Comparison of ENCODE assay signal across 1 cellular context in the genomic region with DNA sequence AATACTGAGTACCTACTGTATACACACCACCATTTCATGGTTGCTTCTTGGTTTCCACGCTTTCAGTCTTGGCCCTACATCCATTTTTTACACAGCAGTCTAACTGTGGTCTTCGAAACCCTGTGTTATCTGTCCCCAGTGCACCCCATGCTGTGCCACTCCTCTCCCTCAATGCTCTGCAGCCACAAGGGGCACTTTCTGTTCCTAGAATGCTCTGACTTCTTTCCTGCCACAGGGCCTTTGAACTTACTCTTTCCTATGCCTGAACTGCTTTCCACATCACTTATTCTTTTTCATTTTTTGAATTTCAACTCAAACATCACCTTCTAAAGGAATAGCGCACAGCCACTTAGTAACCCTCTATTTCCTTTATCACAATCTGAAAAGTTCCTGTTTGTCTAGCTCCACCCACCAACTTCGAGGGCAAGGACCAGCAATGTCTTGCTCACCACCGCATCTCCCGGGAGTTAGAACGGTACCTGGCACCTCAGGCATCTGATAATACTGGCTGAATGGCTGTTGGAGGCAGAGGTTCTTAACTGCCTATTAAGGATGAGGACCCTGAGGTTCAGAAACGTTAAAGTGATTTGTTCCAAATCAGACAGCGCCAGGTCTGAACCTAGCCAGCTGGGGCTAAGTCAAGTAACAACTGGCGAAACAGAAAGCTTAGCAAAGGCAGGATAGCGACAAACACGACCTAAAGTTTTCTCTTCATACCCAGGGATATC.
TF ChIP-seq lines count a peak whose summit lies in the region.

No MANE protein-coding gene starts in this region.

TF ChIP-seq in IMR-90, 13 proteins besides CTCF, POLR2A, EP300 and RAD21 (continued from another document):
- TF ChIP-seq, protein P1, sequence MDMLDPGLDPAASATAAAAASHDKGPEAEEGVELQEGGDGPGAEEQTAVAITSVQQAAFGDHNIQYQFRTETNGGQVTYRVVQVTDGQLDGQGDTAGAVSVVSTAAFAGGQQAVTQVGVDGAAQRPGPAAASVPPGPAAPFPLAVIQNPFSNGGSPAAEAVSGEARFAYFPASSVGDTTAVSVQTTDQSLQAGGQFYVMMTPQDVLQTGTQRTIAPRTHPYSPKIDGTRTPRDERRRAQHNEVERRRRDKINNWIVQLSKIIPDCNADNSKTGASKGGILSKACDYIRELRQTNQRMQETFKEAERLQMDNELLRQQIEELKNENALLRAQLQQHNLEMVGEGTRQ (IDR thresholded peaks at IDR 0.05; ENCODE audit: low read depth, low read length), result no peak
- TF ChIP-seq MAFK (IDR thresholded peaks at IDR 0.05; ENCODE audit: low read depth, low read length), result no peak
- no peak for TF ChIP-seq FOS (IDR thresholded peaks at IDR 0.05; ENCODE audit: low read depth, low read length)
- no peak for TF ChIP-seq BHLHE40 (IDR thresholded peaks at IDR 0.05; ENCODE audit: low read depth, low read length)
- TF ChIP-seq CHD1 (IDR thresholded peaks at IDR 0.05; ENCODE audit: low read depth, low read length), result no peak
- TF ChIP-seq RFX5 (IDR thresholded peaks at IDR 0.05; ENCODE audit: low read depth, low read length), result no peak
- no peak for TF ChIP-seq CEBPB (IDR thresholded peaks at IDR 0.05; ENCODE audit: low read depth, low read length)
- TF ChIP-seq MAZ (IDR thresholded peaks at IDR 0.05; ENCODE audit: borderline replicate concordance, low read depth, low read length), result no peak
